In the genomic region with DNA sequence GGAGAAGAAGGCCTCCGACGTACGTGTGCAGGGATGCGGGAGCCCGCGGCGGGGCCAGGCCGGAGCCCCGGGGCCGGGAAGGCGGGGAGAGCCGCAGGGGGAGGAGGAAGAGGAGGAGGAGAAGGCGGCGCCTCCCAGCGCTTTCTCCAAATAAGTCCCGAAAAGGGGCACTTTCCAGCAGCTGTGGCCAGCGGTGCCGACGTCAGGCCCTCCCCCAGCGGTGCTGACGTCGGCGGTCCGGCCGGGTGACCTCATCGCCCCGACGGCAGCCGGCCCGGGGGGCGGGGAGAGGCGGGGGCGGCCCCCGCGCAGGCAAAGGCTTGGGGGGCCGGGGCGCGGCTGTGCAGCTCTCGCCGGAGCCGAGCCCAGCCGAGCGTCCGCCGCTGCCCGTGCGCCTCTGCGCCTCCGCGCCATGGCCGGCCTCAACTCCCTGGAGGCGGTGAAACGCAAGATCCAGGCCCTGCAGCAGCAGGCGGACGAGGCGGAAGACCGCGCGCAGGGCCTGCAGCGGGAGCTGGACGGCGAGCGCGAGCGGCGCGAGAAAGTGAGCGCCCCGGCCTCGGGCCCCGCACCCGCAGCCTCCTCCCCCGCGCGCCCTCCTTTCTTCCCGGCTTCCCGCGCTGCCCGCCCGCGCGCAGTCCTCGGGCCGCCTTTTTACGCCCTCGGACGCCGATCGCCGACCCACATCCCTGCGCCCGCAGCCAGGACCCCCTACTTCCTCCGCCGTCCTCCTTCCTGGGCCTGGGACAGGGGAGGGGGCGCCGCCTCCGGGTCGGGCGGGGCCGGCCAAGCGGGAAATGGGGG, we compare ENCODE assay signal across 1 cellular context.
TF ChIP-seq lines count a peak whose summit lies in the region.

TSS of gene TPM4 (plus strand) at position 342 of the 804 bp plus-strand sequence. CDS start at position 413, 71 bp downstream.

TF ChIP-seq in K562, 482 proteins besides CTCF, POLR2A, EP300 and RAD21 (continued from another document and continues in another):
- peak; percentile 56; the same call in 1 of the 2 replicates for TF ChIP-seq NR2C2 (CRISPR knock-in tag; IDR thresholded peaks at IDR 0.05)
- TF ChIP-seq NR2C2 (tag; IDR thresholded peaks at IDR 0.05): peak; percentile 36; the same call in 1 of the 2 replicates
- TF ChIP-seq NEUROD1 (IDR thresholded peaks at IDR 0.05; ENCODE audit: borderline replicate concordance, low read depth, low read length, partially characterized antibody): peak; percentile 17
- TF ChIP-seq RBM15 (IDR thresholded peaks at IDR 0.05; ENCODE audit: insufficient read depth, low read length): no peak
- no peak for TF ChIP-seq EWSR1 (IDR thresholded peaks at IDR 0.05; ENCODE audit: borderline replicate concordance, low read depth, partially characterized antibody)
- TF ChIP-seq NFIC (IDR thresholded peaks at IDR 0.05): peak; percentile 52
- no peak for TF ChIP-seq ARHGAP35 (IDR thresholded peaks at IDR 0.05; ENCODE audit: partially characterized antibody)
- TF ChIP-seq POLR2AphosphoS5 (IDR thresholded peaks at IDR 0.05; ENCODE audit: control insufficient read depth, insufficient read depth, low read depth, low read length): peak; percentile 29; the same call in 1 of the 2 replicates
- TF ChIP-seq TAF1 (IDR thresholded peaks at IDR 0.05; ENCODE audit: control insufficient read depth, extremely low read depth, insufficient read depth, low read length, severe bottlenecking): peak; percentile 26
- no peak for TF ChIP-seq GATAD2A (IDR thresholded peaks at IDR 0.05)
- peak; percentile 32; the same call in 1 of the 2 replicates for TF ChIP-seq EP400 (IDR thresholded peaks at IDR 0.05)
- TF ChIP-seq MYBL2 (IDR thresholded peaks at IDR 0.05; ENCODE audit: low read depth): no peak
- TF ChIP-seq MYBL2 (CRISPR knock-in tag; IDR thresholded peaks at IDR 0.05; ENCODE audit: borderline replicate concordance): no peak
- TF ChIP-seq MEIS2 (IDR thresholded peaks at IDR 0.05; ENCODE audit: partially characterized antibody): no peak
- TF ChIP-seq SUPT5H (IDR thresholded peaks at IDR 0.05): no peak
- no peak for TF ChIP-seq SIRT6 (IDR thresholded peaks at IDR 0.05; ENCODE audit: low read depth, low read length)
- no peak for TF ChIP-seq SP2 (IDR thresholded peaks at IDR 0.05; ENCODE audit: extremely low read depth, low read depth, low read length, poor library complexity, severe bottlenecking)
- TF ChIP-seq, protein P1, sequence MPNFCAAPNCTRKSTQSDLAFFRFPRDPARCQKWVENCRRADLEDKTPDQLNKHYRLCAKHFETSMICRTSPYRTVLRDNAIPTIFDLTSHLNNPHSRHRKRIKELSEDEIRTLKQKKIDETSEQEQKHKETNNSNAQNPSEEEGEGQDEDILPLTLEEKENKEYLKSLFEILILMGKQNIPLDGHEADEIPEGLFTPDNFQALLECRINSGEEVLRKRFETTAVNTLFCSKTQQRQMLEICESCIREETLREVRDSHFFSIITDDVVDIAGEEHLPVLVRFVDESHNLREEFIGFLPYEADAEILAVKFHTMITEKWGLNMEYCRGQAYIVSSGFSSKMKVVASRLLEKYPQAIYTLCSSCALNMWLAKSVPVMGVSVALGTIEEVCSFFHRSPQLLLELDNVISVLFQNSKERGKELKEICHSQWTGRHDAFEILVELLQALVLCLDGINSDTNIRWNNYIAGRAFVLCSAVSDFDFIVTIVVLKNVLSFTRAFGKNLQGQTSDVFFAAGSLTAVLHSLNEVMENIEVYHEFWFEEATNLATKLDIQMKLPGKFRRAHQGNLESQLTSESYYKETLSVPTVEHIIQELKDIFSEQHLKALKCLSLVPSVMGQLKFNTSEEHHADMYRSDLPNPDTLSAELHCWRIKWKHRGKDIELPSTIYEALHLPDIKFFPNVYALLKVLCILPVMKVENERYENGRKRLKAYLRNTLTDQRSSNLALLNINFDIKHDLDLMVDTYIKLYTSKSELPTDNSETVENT (CRISPR knock-in tag; IDR thresholded peaks at IDR 0.05): peak; percentile 55; the same call in 1 of the 2 replicates
- peak; percentile 73; the same call in 1 of the 2 replicates for TF ChIP-seq CTBP1 (IDR thresholded peaks at IDR 0.05; ENCODE audit: borderline replicate concordance)
- no peak for TF ChIP-seq NUFIP1 (IDR thresholded peaks at IDR 0.05; ENCODE audit: partially characterized antibody)
- TF ChIP-seq, protein P2, sequence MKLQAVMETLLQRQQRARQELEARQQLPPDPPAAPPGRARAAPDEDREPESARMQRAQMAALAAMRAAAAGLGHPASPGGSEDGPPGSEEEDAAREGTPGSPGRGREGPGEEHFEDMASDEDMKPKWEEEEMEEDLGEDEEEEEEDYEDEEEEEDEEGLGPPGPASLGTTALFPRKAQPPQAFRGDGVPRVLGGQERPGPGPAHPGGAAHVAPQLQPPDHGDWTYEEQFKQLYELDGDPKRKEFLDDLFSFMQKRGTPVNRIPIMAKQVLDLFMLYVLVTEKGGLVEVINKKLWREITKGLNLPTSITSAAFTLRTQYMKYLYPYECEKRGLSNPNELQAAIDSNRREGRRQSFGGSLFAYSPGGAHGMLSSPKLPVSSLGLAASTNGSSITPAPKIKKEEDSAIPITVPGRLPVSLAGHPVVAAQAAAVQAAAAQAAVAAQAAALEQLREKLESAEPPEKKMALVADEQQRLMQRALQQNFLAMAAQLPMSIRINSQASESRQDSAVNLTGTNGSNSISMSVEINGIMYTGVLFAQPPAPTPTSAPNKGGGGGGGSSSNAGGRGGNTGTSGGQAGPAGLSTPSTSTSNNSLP (IDR thresholded peaks at IDR 0.05; ENCODE audit: borderline replicate concordance, low read depth, low read length): no peak
- no peak for TF ChIP-seq ZNF311 (CRISPR knock-in tag; IDR thresholded peaks at IDR 0.05)
- 0 out of 2 replicates have a peak, but pooled peaks have one; percentile 28 for TF ChIP-seq ZNF431 (CRISPR knock-in tag; IDR thresholded peaks at IDR 0.05)
- TF ChIP-seq CXXC5 (CRISPR knock-in tag; IDR thresholded peaks at IDR 0.05): peak; percentile 78
- TF ChIP-seq GMEB1 (CRISPR knock-in tag; IDR thresholded peaks at IDR 0.05): peak; percentile 61
- TF ChIP-seq ARID1B (IDR thresholded peaks at IDR 0.05): no peak
- TF ChIP-seq, protein P3, sequence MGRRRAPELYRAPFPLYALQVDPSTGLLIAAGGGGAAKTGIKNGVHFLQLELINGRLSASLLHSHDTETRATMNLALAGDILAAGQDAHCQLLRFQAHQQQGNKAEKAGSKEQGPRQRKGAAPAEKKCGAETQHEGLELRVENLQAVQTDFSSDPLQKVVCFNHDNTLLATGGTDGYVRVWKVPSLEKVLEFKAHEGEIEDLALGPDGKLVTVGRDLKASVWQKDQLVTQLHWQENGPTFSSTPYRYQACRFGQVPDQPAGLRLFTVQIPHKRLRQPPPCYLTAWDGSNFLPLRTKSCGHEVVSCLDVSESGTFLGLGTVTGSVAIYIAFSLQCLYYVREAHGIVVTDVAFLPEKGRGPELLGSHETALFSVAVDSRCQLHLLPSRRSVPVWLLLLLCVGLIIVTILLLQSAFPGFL (CRISPR knock-in tag; IDR thresholded peaks at IDR 0.05): no peak
- no peak for TF ChIP-seq WHSC1 (IDR thresholded peaks at IDR 0.05; ENCODE audit: low read length)
- no peak for TF ChIP-seq HOMEZ (CRISPR knock-in tag; IDR thresholded peaks at IDR 0.05)
- 0 out of 4 replicates have a peak, but pooled peaks of 1 of the 2 experiments have one; percentile 17 for TF ChIP-seq TBL1XR1 (IDR thresholded peaks at IDR 0.05; ENCODE audit: low read length in 2 of 2)
- TF ChIP-seq ARID2 (IDR thresholded peaks at IDR 0.05): no peak
- no peak for TF ChIP-seq GABPB2 (CRISPR knock-in tag; conservative IDR thresholded peaks at IDR 0.05)
- 0 out of 2 replicates have a peak, but pooled peaks have one; percentile 12 for TF ChIP-seq KAT7 (CRISPR knock-in tag; IDR thresholded peaks at IDR 0.05; ENCODE audit: borderline replicate concordance)
- no peak for TF ChIP-seq NKRF (IDR thresholded peaks at IDR 0.05; ENCODE audit: borderline replicate concordance)
- TF ChIP-seq RHOXF2B (CRISPR knock-in tag; conservative IDR thresholded peaks at IDR 0.05): no peak
- TF ChIP-seq ZNF282 (CRISPR knock-in tag; IDR thresholded peaks at IDR 0.05): no peak
- no peak for TF ChIP-seq MAFF (IDR thresholded peaks at IDR 0.05; ENCODE audit: low read length)
- TF ChIP-seq L3MBTL2 (IDR thresholded peaks at IDR 0.05): peak; percentile 51
- peak; percentile 74 for TF ChIP-seq FIP1L1 (IDR thresholded peaks at IDR 0.05; ENCODE audit: low read depth, low read length, poor library complexity, severe bottlenecking)
- TF ChIP-seq FOXK2 (conservative IDR thresholded peaks at IDR 0.05 in 1 of 2, IDR thresholded peaks at IDR 0.05 in 1 of 2; ENCODE audit: low read depth in 2 of 2): no peak
- TF ChIP-seq GTF2E2 (tag; IDR thresholded peaks at IDR 0.05): peak; percentile 83
- peak in 2 of 3 experiments; percentile 56 to 73 for TF ChIP-seq YY1 (IDR thresholded peaks at IDR 0.05; ENCODE audit: borderline replicate concordance in 1 of 3, control insufficient read depth in 1 of 3, extremely low read depth in 1 of 3, insufficient read depth in 3 of 3, insufficient read length in 1 of 3, insufficient replicate concordance in 2 of 3, low read depth in 1 of 3, low read length in 2 of 3)
- TF ChIP-seq SMAD3 (CRISPR knock-in tag; conservative IDR thresholded peaks at IDR 0.05): peak; percentile 60; the same call in 1 of the 2 replicates
- TF ChIP-seq TEAD1 (CRISPR knock-in tag; IDR thresholded peaks at IDR 0.05): peak in 1 of 2 experiments; percentile 17; a peak in 1 of 4 replicates
- no peak for TF ChIP-seq ZNF444 (CRISPR knock-in tag; IDR thresholded peaks at IDR 0.05)
- TF ChIP-seq, protein P4, sequence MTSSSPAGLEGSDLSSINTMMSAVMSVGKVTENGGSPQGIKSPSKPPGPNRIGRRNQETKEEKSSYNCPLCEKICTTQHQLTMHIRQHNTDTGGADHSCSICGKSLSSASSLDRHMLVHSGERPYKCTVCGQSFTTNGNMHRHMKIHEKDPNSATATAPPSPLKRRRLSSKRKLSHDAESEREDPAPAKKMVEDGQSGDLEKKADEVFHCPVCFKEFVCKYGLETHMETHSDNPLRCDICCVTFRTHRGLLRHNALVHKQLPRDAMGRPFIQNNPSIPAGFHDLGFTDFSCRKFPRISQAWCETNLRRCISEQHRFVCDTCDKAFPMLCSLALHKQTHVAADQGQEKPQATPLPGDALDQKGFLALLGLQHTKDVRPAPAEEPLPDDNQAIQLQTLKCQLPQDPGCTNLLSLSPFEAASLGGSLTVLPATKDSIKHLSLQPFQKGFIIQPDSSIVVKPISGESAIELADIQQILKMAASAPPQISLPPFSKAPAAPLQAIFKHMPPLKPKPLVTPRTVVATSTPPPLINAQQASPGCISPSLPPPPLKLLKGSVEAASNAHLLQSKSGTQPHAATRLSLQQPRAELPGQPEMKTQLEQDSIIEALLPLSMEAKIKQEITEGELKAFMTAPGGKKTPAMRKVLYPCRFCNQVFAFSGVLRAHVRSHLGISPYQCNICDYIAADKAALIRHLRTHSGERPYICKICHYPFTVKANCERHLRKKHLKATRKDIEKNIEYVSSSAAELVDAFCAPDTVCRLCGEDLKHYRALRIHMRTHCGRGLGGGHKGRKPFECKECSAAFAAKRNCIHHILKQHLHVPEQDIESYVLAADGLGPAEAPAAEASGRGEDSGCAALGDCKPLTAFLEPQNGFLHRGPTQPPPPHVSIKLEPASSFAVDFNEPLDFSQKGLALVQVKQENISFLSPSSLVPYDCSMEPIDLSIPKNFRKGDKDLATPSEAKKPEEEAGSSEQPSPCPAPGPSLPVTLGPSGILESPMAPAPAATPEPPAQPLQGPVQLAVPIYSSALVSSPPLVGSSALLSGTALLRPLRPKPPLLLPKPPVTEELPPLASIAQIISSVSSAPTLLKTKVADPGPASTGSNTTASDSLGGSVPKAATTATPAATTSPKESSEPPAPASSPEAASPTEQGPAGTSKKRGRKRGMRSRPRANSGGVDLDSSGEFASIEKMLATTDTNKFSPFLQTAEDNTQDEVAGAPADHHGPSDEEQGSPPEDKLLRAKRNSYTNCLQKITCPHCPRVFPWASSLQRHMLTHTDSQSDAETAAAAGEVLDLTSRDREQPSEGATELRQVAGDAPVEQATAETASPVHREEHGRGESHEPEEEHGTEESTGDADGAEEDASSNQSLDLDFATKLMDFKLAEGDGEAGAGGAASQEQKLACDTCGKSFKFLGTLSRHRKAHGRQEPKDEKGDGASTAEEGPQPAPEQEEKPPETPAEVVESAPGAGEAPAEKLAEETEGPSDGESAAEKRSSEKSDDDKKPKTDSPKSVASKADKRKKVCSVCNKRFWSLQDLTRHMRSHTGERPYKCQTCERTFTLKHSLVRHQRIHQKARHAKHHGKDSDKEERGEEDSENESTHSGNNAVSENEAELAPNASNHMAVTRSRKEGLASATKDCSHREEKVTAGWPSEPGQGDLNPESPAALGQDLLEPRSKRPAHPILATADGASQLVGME (CRISPR knock-in tag; IDR thresholded peaks at IDR 0.05): 0 out of 2 replicates have a peak, but pooled peaks have one; percentile 24
